In genomic region chr12:14765398-14765797, GRCh38 we compare ENCODE assay signal across 2 cellular contexts.
TF ChIP-seq lines count a peak whose summit lies in the region.

No MANE protein-coding gene starts in this region.

TF ChIP-seq in WTC11, 78 proteins besides CTCF, POLR2A, EP300 and RAD21 (continues in another document):
- TF ChIP-seq EMX1 (CRISPR knock-in tag; IDR thresholded peaks at IDR 0.05) (no peak), E2F5 (CRISPR knock-in tag; IDR thresholded peaks at IDR 0.05) (no peak), CDX4 (CRISPR knock-in tag; IDR thresholded peaks at IDR 0.05; ENCODE audit: borderline replicate concordance) (no peak), AFF4 (CRISPR knock-in tag; IDR thresholded peaks at IDR 0.05; ENCODE audit: borderline replicate concordance) (no peak), ZSCAN18 (CRISPR knock-in tag; IDR thresholded peaks at IDR 0.05) (no peak), GABPB1 (CRISPR knock-in tag; IDR thresholded peaks at IDR 0.05) (no peak), MLX (CRISPR knock-in tag; IDR thresholded peaks at IDR 0.05) (no peak), CBFB (CRISPR knock-in tag; IDR thresholded peaks at IDR 0.05; ENCODE audit: low read depth) (no peak), ZNF512 (CRISPR knock-in tag; IDR thresholded peaks at IDR 0.05; ENCODE audit: borderline replicate concordance) (no peak)

TF ChIP-seq in H1, 55 proteins besides CTCF, POLR2A, EP300 and RAD21:
- TF ChIP-seq KDM1A (IDR thresholded peaks at IDR 0.05; ENCODE audit: borderline replicate concordance, low read length) (0 out of 2 replicates have a peak, but pooled peaks have one; percentile 22), RNF2 (IDR thresholded peaks at IDR 0.05; ENCODE audit: borderline replicate concordance, low read depth, low read length, missing control alignments, poor library complexity, severe bottlenecking) (no peak), NANOG (IDR thresholded peaks at IDR 0.05; ENCODE audit: insufficient read depth, low read depth, low read length, poor library complexity, severe bottlenecking) (no peak), BACH1 (IDR thresholded peaks at IDR 0.05; ENCODE audit: low read length) (no peak), ATF3 (IDR thresholded peaks at IDR 0.05; ENCODE audit: insufficient read depth, low read depth, low read length) (no peak), SIN3A (conservative IDR thresholded peaks at IDR 0.05 in 1 of 2, IDR thresholded peaks at IDR 0.05 in 1 of 2; ENCODE audit: low read depth in 1 of 2, low read length in 2 of 2) (no peak), SUZ12 (IDR thresholded peaks at IDR 0.05; ENCODE audit: low read length) (no peak), GTF2F1 (IDR thresholded peaks at IDR 0.05; ENCODE audit: borderline replicate concordance, low read depth, low read length) (no peak), ASH2L (IDR thresholded peaks at IDR 0.05; ENCODE audit: low read length) (no peak), HDAC2 (IDR thresholded peaks at IDR 0.05; ENCODE audit: borderline replicate concordance in 1 of 2, low read depth in 2 of 2, low read length in 2 of 2) (0 out of 4 replicates have a peak, but pooled peaks of 1 of the 2 experiments have one; percentile 60), EZH2 (IDR thresholded peaks at IDR 0.05; ENCODE audit: low read depth, low read length, severe bottlenecking) (no peak), EGR1 (IDR thresholded peaks at IDR 0.05; ENCODE audit: borderline replicate concordance, low read depth, low read length) (no peak), RBBP5 (IDR thresholded peaks at IDR 0.05; ENCODE audit: borderline replicate concordance, low read depth, low read length) (no peak), SAP30 (IDR thresholded peaks at IDR 0.05; ENCODE audit: insufficient read depth, insufficient replicate concordance, low read length) (no peak), CHD7 (IDR thresholded peaks at IDR 0.05; ENCODE audit: insufficient replicate concordance, low read length) (no peak), SP1 (IDR thresholded peaks at IDR 0.05; ENCODE audit: low read depth, low read length) (no peak), BCL11A (IDR thresholded peaks at IDR 0.05; ENCODE audit: low read depth in 2 of 2, low read length in 2 of 2) (no peak), CHD1 (IDR thresholded peaks at IDR 0.05; ENCODE audit: low read depth, low read length) (no peak)
